1 cellular context compared by ENCODE assay signal in genomic region chr5:180807654-180808414, GRCh38.
A peak's percentile ranks its signal among the peaks of the same experiment; 100 is the strongest.
TF ChIP-seq lines count a peak whose summit lies in the region.

No MANE protein-coding gene starts in this region.

TF ChIP-seq in K562, 482 proteins besides CTCF, POLR2A, EP300 and RAD21:
- TF ChIP-seq HMBOX1 (IDR thresholded peaks at IDR 0.05) (0 out of 2 replicates have a peak, but pooled peaks have one; percentile 33), ZNF639 (CRISPR knock-in tag; conservative IDR thresholded peaks at IDR 0.05 in 1 of 2, IDR thresholded peaks at IDR 0.05 in 1 of 2) (no peak), ZNF140 (CRISPR knock-in tag; IDR thresholded peaks at IDR 0.05) (no peak), ATF3 (IDR thresholded peaks at IDR 0.05) (peak; percentile 64), ATF3 (CRISPR knock-in tag; conservative IDR thresholded peaks at IDR 0.05) (no peak), MCM7 (IDR thresholded peaks at IDR 0.05) (no peak), BACH1 (tag; IDR thresholded peaks at IDR 0.05) (0 out of 2 replicates have a peak, but pooled peaks have one; percentile 13), ESRRB (CRISPR knock-in tag; IDR thresholded peaks at IDR 0.05; ENCODE audit: borderline replicate concordance) (no peak), USF2 (CRISPR knock-in tag; IDR thresholded peaks at IDR 0.05) (no peak), MCM2 (IDR thresholded peaks at IDR 0.05; ENCODE audit: low read depth) (no peak), CEBPG (CRISPR knock-in tag; IDR thresholded peaks at IDR 0.05) (no peak), CEBPG (tag; conservative IDR thresholded peaks at IDR 0.05 in 1 of 2, IDR thresholded peaks at IDR 0.05 in 1 of 2) (peak in 1 of 2 experiments; percentile 64; a peak in 2 of 4 replicates), ZNF511 (CRISPR knock-in tag; IDR thresholded peaks at IDR 0.05) (no peak)
